Comparison of ENCODE assay signal across 14 cellular contexts in genomic region chr17:79985951-79986391, GRCh38. TPM values are rescaled to one million over a fixed set of nuclear protein-coding genes. Genes with fewer than 3 reads are reported as not detected.
"Had no signal": no experiment of that assay in that cellular context is flagged by ENCODE, and none has a peak within 500 bp of the region (broad histone marks: within the 10 kb centered on the region; RNA-seq: fewer than 3 reads in every experiment).

No MANE protein-coding gene starts in this region.

- H3K4me1 ChIP-seq: parathyroid adenoma had no signal

- DNase-seq: activated B cell treated with CpG ODN at 0.5 μM for 24 hours; activated CD4-positive, alpha-beta T cell treated with anti-CD3 and anti-CD28 coated beads, Interleukin-2, amount 10 ng/mL, durations not matched to agents 7 days and 5 days; activated CD8-positive, alpha-beta memory T cell treated with anti-CD3 and anti-CD28 coated beads for 24 hours; amniotic stem cell; immature natural killer cell; retina; stimulated activated CD4-positive, alpha-beta T cell treated with anti-CD3 and anti-CD28 coated beads, Interleukin-2, amount 100 ng/mL, for 24 hours; stimulated activated naive CD4-positive, alpha-beta T cell; T-helper 2 cell; transverse colon had no signal

- H3K36me3 ChIP-seq: transverse colon had no signal

- H3K9me3 ChIP-seq: transverse colon had no signal

- H3K27ac ChIP-seq: parathyroid adenoma, transverse colon had no signal

- ATAC-seq: esophagus mucosa had no signal

- FAIRE-seq: TTC549 had no signal

- H3K9ac ChIP-seq: parathyroid adenoma had no signal

- H3K4me3 ChIP-seq: transverse colon had no signal

RNA-seq across cellular contexts. Expression of gene CCDC40, which starts 50.5 kb away (rescaled TPM):
- total RNA-seq: activated CD4-positive, alpha-beta T cell treated with anti-CD3 and anti-CD28 coated beads, Interleukin-2, amount 10 ng/mL, durations not matched to agents 7 days and 5 days; activated T-helper 2 cell treated with anti-CD3 and anti-CD28 coated beads, Interferon-gamma antibody, Interleukin-2, Interleukin-4, amounts not matched to agents 10 μg/mL and 5 μg/mL and 100 μg/mL, durations not matched to agents 14 hours and 24 hours and 36 hours had no signal
- polyA plus RNA-seq: immature natural killer cell had no signal
